17 cellular contexts compared by ENCODE assay signal in genomic region chr4:20020049-20020448, GRCh38.
DNase-seq lines count a peak whose midpoint lies in the region; ATAC-seq and TF ChIP-seq lines count a peak whose summit lies in the region.
"Had no signal": no experiment of that assay in that cellular context is flagged by ENCODE, and none has a peak within 500 bp of the region (broad histone marks: within the 10 kb centered on the region; RNA-seq: fewer than 3 reads in every experiment).

No MANE protein-coding gene starts in this region.

- H3K4me3 Mint-ChIP-seq in HFFc6 = no peak overlapping the region
- H3K4me3 Mint-ChIP-seq: CD4-positive, alpha-beta T cell had no signal

- H3K4me1 ChIP-seq in PC-3 (ENCODE audit: insufficient read depth, low read length) (peaks cover 40% of the 10 kb centered on the region), trophoblast cell (ENCODE audit: control insufficient read depth in 1 of 2, insufficient read depth in 2 of 2, low read length in 2 of 2) (no peaks in the 10 kb centered on the region)
- H3K4me1 ChIP-seq: Caco-2 had no signal

- H2BK120ac ChIP-seq in trophoblast cell (ENCODE audit: insufficient read depth, low read length, poor library complexity) = no peak overlapping the region

- POLR2A ChIA-PET in PC-3 (lab: Charles Lee; ENCODE audit: unreplicated experiment) = interaction anchor here (0.6 kb wide), 1 partner anchor 1305 kb away, joined by 4 read pairs; no protein-coding TSS in a partner anchor

- no peak overlapping the region for H4K12ac ChIP-seq in trophoblast cell (ENCODE audit: low read depth, low read length)

- CTCF ChIA-PET in PC-3 (lab: Charles Lee) = no interaction called here

- H3K4me3 ChIP-seq in PC-3 (ENCODE audit: low read length) = no peak overlapping the region
- no peak overlapping the region for H3K4me3 ChIP-seq in trophoblast cell (ENCODE audit: low read depth, low read length)

- H3F3A ChIP-seq in PC-3 (ENCODE audit: low read length, unreplicated experiment) = no peaks in the 10 kb centered on the region

- no TSS peak for BruUV-seq in PC-3 (replicated peaks; lab: Mats Ljungman, UMichigan)

- H2BK12ac ChIP-seq in trophoblast cell (ENCODE audit: low read length) = no peak overlapping the region

- TF ChIP-seq CTCF in HFFc6 (IDR thresholded peaks at IDR 0.05) = no peak
- no peak for TF ChIP-seq CTCF in PC-3 (conservative IDR thresholded peaks at IDR 0.05; ENCODE audit: low read depth, low read length)

- no peaks in the 10 kb centered on the region for H3K27me3 ChIP-seq in PC-3 (ENCODE audit: low read length)
- H3K27me3 ChIP-seq in trophoblast cell (ENCODE audit: insufficient read depth, low read length) = no peaks in the 10 kb centered on the region

- peak overlapping the region; percentile 25 for H3K27ac Mint-ChIP-seq in HFFc6
- H3K27ac Mint-ChIP-seq: CD4-positive, alpha-beta T cell had no signal

- H3K27ac ChIP-seq in PC-3 (ENCODE audit: low read length) (peak overlapping the region; percentile 89), epithelial cell of prostate (peak overlapping the region; percentile 50), trophoblast cell (ENCODE audit: low read depth, low read length) (no peak overlapping the region)
- H3K27ac ChIP-seq: C4-2B had no signal

- no peak overlapping the region for H2BK5ac ChIP-seq in trophoblast cell (ENCODE audit: low read depth, low read length, poor library complexity)

- no peak overlapping the region for H2AFZ ChIP-seq in PC-3 (ENCODE audit: low read length)
- no peak overlapping the region for H2AFZ ChIP-seq in trophoblast cell (ENCODE audit: insufficient read depth, low read length, poor library complexity)

- H3K4ac ChIP-seq in trophoblast cell (ENCODE audit: low read depth, low read length) = no peak overlapping the region

- ATAC-seq in PC-3 = peak; percentile 15
- ATAC-seq: HCT116, HepG2 had no signal

- no peak overlapping the region for H3K18ac ChIP-seq in trophoblast cell (ENCODE audit: low read length)

- no peak for DNase-seq in HFFc6
- DNase-seq in PC-3 = peak; percentile 75
- DNase-seq in epithelial cell of prostate (ENCODE audit: low read depth, low spot score) = no peak
- DNase-seq in trophoblast cell = peak; percentile 21 to 62
- no peak for DNase-seq in GM03348 (ENCODE audit: low spot score)
- no peak for DNase-seq in middle frontal gyrus (ENCODE audit: extremely low spot score, low spot score)
- no peak for DNase-seq in DMS 273 treated with DMSO at 0.1 percent for 48 hours (lab: John Stamatoyannopoulos, UW)
- DNase-seq: AML-193; Caco-2; CD4-positive, alpha-beta T cell; DMS79 treated with DMSO at 0.1 percent for 48 hours; GOT3; H7; KG1 had no signal

- H3K9me3 ChIP-seq in PC-3 (ENCODE audit: low read length) (no peaks in the 10 kb centered on the region), trophoblast cell (ENCODE audit: insufficient read depth, low read depth, low read length) (no peaks in the 10 kb centered on the region)
- H3K9me3 ChIP-seq: Caco-2 had no signal

- no peak overlapping the region for H4K8ac ChIP-seq in trophoblast cell (ENCODE audit: low read depth, low read length)

- no peaks in the 10 kb centered on the region for H4K20me1 ChIP-seq in PC-3 (ENCODE audit: low read length)

- WGBS in trophoblast cell (ENCODE audit: extremely low coverage, insufficient coverage, insufficient read length) = no CpG with 5 or more reads among the region's 2 CpGs

- H3K9ac ChIP-seq in PC-3 (ENCODE audit: low read length) (peak overlapping the region; percentile 55), trophoblast cell (ENCODE audit: low read length) (no peak overlapping the region)

- peaks cover 5% of the 10 kb centered on the region; the same call in 1 of the 2 replicates for H3K9me3 Mint-ChIP-seq in HFFc6

- intact Hi-C loops in PC-3 (cut with micrococcal nuclease) = no loop called here

- H3K79me2 ChIP-seq in PC-3 (ENCODE audit: low read length) = no peaks in the 10 kb centered on the region
- no peaks in the 10 kb centered on the region for H3K79me2 ChIP-seq in trophoblast cell (ENCODE audit: control insufficient read depth, insufficient read depth, low read length, poor library complexity)

- no peaks in the 10 kb centered on the region; the same call in 1 of the 2 replicates for H3K27me3 Mint-ChIP-seq in HFFc6 (ENCODE audit: insufficient read depth)
- H3K27me3 Mint-ChIP-seq: CD4-positive, alpha-beta T cell had no signal

- H3K36me3 Mint-ChIP-seq in HFFc6 (ENCODE audit: low read depth) = no peaks in the 10 kb centered on the region

- H4K91ac ChIP-seq in trophoblast cell (ENCODE audit: low read depth, low read length) = no peak overlapping the region

- no peak overlapping the region for H3K23ac ChIP-seq in trophoblast cell (ENCODE audit: low read length)

- no peak overlapping the region for H3K14ac ChIP-seq in trophoblast cell (ENCODE audit: low read length)

- H2AK5ac ChIP-seq in trophoblast cell (ENCODE audit: low read length) = no peak overlapping the region

- H3K36me3 ChIP-seq in PC-3 (ENCODE audit: low read depth, low read length) (no peaks in the 10 kb centered on the region), trophoblast cell (ENCODE audit: control insufficient read depth in 1 of 2, insufficient read depth in 2 of 2, low read length in 2 of 2) (no peaks in the 10 kb centered on the region)

- H3K79me1 ChIP-seq in trophoblast cell (ENCODE audit: low read length) = no peaks in the 10 kb centered on the region

- H3K4me1 Mint-ChIP-seq in HFFc6 (ENCODE audit: low read depth) = peaks cover 49% of the 10 kb centered on the region

- H3K9me2 ChIP-seq in PC-3 (replicated peaks; ENCODE audit: low read length) = no peaks in the 10 kb centered on the region

- H3K4me2 ChIP-seq in PC-3 (ENCODE audit: low read length) (0 out of 2 replicates have a peak overlapping the region, but pooled peaks have one; percentile 49), trophoblast cell (ENCODE audit: low read length) (no peak overlapping the region)

Comparison
In these comparisons a context has a peak if more than half of its experiments do, and no peak if none do; other contexts are left out.
1. DNase-seq: peak in PC-3 (single experiment) and trophoblast cell (2 of 2); none in HFFc6 (single experiment), epithelial cell of prostate (single experiment), GM03348 (single experiment), middle frontal gyrus (single experiment) and DMS 273 treated with DMSO at 0.1 percent for 48 hours (single experiment).